In the genomic region with DNA sequence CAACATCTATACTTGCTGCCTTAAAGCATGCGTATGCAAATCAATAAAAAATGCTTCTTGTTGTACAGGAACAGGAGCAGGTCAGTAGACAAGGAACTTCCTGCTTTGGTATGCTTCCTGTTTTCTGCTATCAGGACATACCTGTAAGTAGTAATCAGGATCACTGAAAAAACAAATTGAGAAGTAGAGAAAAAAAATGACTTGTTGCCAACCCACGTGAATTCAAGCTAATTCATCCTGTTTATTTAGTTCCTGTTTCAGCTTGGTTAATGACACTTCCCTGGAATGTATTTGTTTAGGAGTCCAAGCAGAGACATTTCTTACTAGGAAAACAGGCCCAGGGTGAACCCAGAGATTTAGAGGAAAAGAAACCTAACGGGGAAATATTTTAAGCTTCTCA, we compare ENCODE assay signal across 13 cellular contexts.
DNase-seq lines count a peak whose midpoint lies in the region; ATAC-seq, FAIRE-seq and TF ChIP-seq lines count a peak whose summit lies in the region.
"Had no signal": no experiment of that assay in that cellular context is flagged by ENCODE, and none has a peak within 500 bp of the region (broad histone marks: within the 10 kb centered on the region; RNA-seq: fewer than 3 reads in every experiment).

No MANE protein-coding gene starts in this region.

- FAIRE-seq in pancreas (lab: Jason Lieb, UNC): no peak

- H3K4me3 ChIP-seq in fibroblast of villous mesenchyme (ENCODE audit: low read depth, low read length): no peak overlapping the region
- no peak overlapping the region for H3K4me3 ChIP-seq in pancreas
- no peak overlapping the region for H3K4me3 ChIP-seq in foreskin fibroblast (ENCODE audit: low read depth in 1 of 2, low read length in 2 of 2)
- H3K4me3 ChIP-seq: adrenal gland, left ventricle myocardium inferior, MG63, right atrium auricular region had no signal

- no peaks in the 10 kb centered on the region for H3K9me3 ChIP-seq in pancreas

- H3K27me3 ChIP-seq in pancreas: no peaks in the 10 kb centered on the region
- H3K27me3 ChIP-seq: adrenal gland, MG63, right atrium auricular region had no signal

- no peaks in the 10 kb centered on the region for H3K36me3 ChIP-seq in pancreas
- H3K36me3 ChIP-seq: adrenal gland, right atrium auricular region had no signal

- DNase-seq in DMS53 (lab: John Stamatoyannopoulos, UW) (peak; percentile 68), SW 1271 (lab: John Stamatoyannopoulos, UW) (peak; percentile 36 to 59), fibroblast of villous mesenchyme (ENCODE audit: low read depth) (peak; percentile 52), pancreas (no peak), foreskin fibroblast (no peak), NAMALWA (ENCODE audit: low spot score) (no peak), cardiac septum (ENCODE audit: low spot score) (no peak), NCI-H1694 (lab: John Stamatoyannopoulos, UW) (no peak)
- DNase-seq: adrenal gland, H9, left ventricle myocardium inferior, MG63 had no signal

- WGBS in pancreas, 2 donors: 52 to 54% methylated on average over 3 of the region's 3 CpGs

- ATAC-seq in pancreas: peak; percentile 56 to 78 (median 70)

- H3K4me1 ChIP-seq in pancreas: peaks cover 4 to 13% (median 6%) of the 10 kb centered on the region in 3 donors
- H3K4me1 ChIP-seq: adrenal gland, left ventricle myocardium inferior, right atrium auricular region had no signal

- TF ChIP-seq CTCF in fibroblast of villous mesenchyme (IDR thresholded peaks at IDR 0.05; ENCODE audit: insufficient read depth, low read depth, low read length) (no peak), pancreas (IDR thresholded peaks at IDR 0.05) (no peak), foreskin fibroblast (IDR thresholded peaks at IDR 0.05; ENCODE audit: low read depth, low read length) (no peak)

- intact Hi-C loops in pancreas (cut with DNase I): no loop called here
- intact Hi-C loops in cardiac septum (cut with DNase I): no loop called here

- H3K27ac ChIP-seq in pancreas: peak overlapping the region in 2 of 4 donors; percentile 38 to 48
- H3K27ac ChIP-seq: adrenal gland, left ventricle myocardium inferior, right atrium auricular region had no signal

Comparison
In these comparisons a context has a peak if more than half of its experiments do, and no peak if none do; other contexts are left out.
1. DNase-seq: peak in DMS53 (single experiment), SW 1271 (2 of 2) and fibroblast of villous mesenchyme (single experiment); none in pancreas (0 of 6), foreskin fibroblast (0 of 2), NAMALWA (single experiment), cardiac septum (single experiment) and NCI-H1694 (single experiment).